Comparison of ENCODE assay signal across 30 cellular contexts in the genomic region with DNA sequence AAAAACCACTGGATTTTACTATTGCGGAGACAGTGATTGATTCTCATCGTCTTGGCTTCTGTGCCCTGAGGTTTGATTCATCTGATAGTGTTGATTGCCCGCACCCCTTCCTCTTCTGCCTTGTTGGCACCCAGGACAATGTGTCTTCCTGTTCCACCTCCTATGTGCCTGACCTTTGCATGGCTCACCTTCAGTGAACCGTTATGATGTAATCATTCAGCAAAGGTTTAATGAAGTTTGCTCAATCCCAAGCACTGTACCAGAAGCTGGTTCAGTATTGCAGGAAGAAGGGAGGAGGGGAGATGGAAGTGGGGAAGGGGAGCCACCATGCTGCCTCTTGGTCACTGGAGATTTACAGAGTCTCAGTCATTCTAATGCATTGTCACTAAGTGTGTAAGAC.
"Had no signal": no experiment of that assay in that cellular context is flagged by ENCODE, and none has a peak within 500 bp of the region (broad histone marks: within the 10 kb centered on the region; RNA-seq: fewer than 3 reads in every experiment).

No MANE protein-coding gene starts in this region.

- H3K36me3 ChIP-seq: left lung, neural progenitor cell, neutrophil, pancreas, prostate gland, sigmoid colon, suprapubic skin, upper lobe of right lung, uterus had no signal

- H3K4me2 ChIP-seq: neural progenitor cell had no signal

- DNase-seq: hippocampal formation; kidney glomerular epithelial cell; left cardiac atrium; left lung; mesendoderm; naive B cell; natural killer cell; nephron progenitor cell; occipital lobe; pancreas; posterior cingulate gyrus; retina; right cardiac atrium; sigmoid colon; small intestine; spleen; stimulated activated CD4-positive, alpha-beta T cell treated with anti-CD3 and anti-CD28 coated beads, Interleukin-4, amount 100 ng/mL, for 24 hours; stimulated activated naive CD4-positive, alpha-beta T cell; tibial artery; trophoblast cell; upper lobe of right lung; uterus had no signal

- H3K4me1 ChIP-seq: left lung, pancreas, prostate gland, sigmoid colon, spleen, suprapubic skin, tibial artery, upper lobe of right lung, uterus had no signal

- H3K9me3 ChIP-seq: left lung, neutrophil, pancreas, prostate gland, sigmoid colon, spleen, suprapubic skin, thoracic aorta, tibial artery, upper lobe of right lung, uterus had no signal

- H3K27ac ChIP-seq: left lung, neural progenitor cell, neutrophil, pancreas, prostate gland, sigmoid colon, spleen, suprapubic skin, thoracic aorta, tibial artery, upper lobe of right lung, uterus had no signal

- H3K4me3 ChIP-seq: left lung, lung, neural progenitor cell, pancreas, prostate gland, sigmoid colon, spleen, suprapubic skin, thoracic aorta, tibial artery, upper lobe of right lung, uterus had no signal

- H3K9ac ChIP-seq: neural progenitor cell had no signal

- H3K27me3 ChIP-seq: left lung, neural progenitor cell, neutrophil, pancreas, sigmoid colon, suprapubic skin, tibial artery, upper lobe of right lung, uterus had no signal

- FAIRE-seq: keratinocyte, pancreas, small intestine had no signal

- ATAC-seq: left cardiac atrium; left lung; natural killer cell; pancreas; stimulated activated effector memory CD8-positive, alpha-beta T cell treated with anti-CD3 and anti-CD28 coated beads, Interleukin-12 subunit alpha, Interleukin-12 subunit beta, amount 100 ng/mL, for 72 hours; upper lobe of right lung had no signal

- H2AFZ ChIP-seq: neural progenitor cell had no signal
